In genomic region chr2:240013343-240013742, GRCh38 we compare ENCODE assay signal across 13 cellular contexts. TPM values are rescaled to one million over a fixed set of nuclear protein-coding genes. Genes with fewer than 3 reads are reported as not detected.
DNase-seq lines count a peak whose midpoint lies in the region; ATAC-seq, FAIRE-seq and TF ChIP-seq lines count a peak whose summit lies in the region.
"Had no signal": no experiment of that assay in that cellular context is flagged by ENCODE, and none has a peak within 500 bp of the region (broad histone marks: within the 10 kb centered on the region; RNA-seq: fewer than 3 reads in every experiment).

No MANE protein-coding gene starts in this region.

- H4K91ac ChIP-seq in H9 (ENCODE audit: insufficient read length, low read depth, low read length), result no peak overlapping the region

- H2BK20ac ChIP-seq in H9 (ENCODE audit: low read depth, low read length, poor library complexity, severe bottlenecking), result no peak overlapping the region

- no peak overlapping the region for H2AK5ac ChIP-seq in H9 (ENCODE audit: insufficient read length, low read length)

- POLR2A ChIA-PET in AG04450 (lab: Yijun Ruan, JAX), result interaction anchor here (0.9 kb wide), 1 partner anchor 12 kb away, joined by 3 read pairs; the partner anchor contains the start of gene NDUFA10

- TF ChIP-seq CTCF in AG04450 (IDR thresholded peaks at IDR 0.05; ENCODE audit: low read depth, low read length), result peak; percentile 50
- peak; percentile 37; the same call in 1 of the 3 replicates for TF ChIP-seq CTCF in H9 (conservative IDR thresholded peaks at IDR 0.05)

- no peaks in the 10 kb centered on the region for H3K23me2 ChIP-seq in H9 (ENCODE audit: insufficient read length, low read depth, low read length, poor library complexity, severe bottlenecking)

- H2AFZ ChIP-seq in H9 (ENCODE audit: low read length), result no peak overlapping the region

- H2BK12ac ChIP-seq in H9 (ENCODE audit: insufficient read length, low read depth, low read length), result no peak overlapping the region

- no peaks in the 10 kb centered on the region for H4K20me1 ChIP-seq in H9 (ENCODE audit: control insufficient read depth, insufficient read depth, insufficient read length)

- H3K27me3 Mint-ChIP-seq in H9 (ENCODE audit: low read depth), result no peaks in the 10 kb centered on the region

- no peaks in the 10 kb centered on the region for H3K9me3 Mint-ChIP-seq in H9
- H3K9me3 Mint-ChIP-seq: activated T-helper 1 cell treated with anti-CD3 and anti-CD28 coated beads, Interleukin-12 subunit alpha, Interleukin-12 subunit beta, Interleukin-2, Interleukin-4 antibody, amounts not matched to agents 30 ng/mL and 10 ng/mL and 1 ng/mL, durations not matched to agents 14 hours and 24 hours and 36 hours; T-helper 1 cell treated with Interleukin-12 subunit alpha and Interleukin-12 subunit beta and Interleukin-4 antibody, amounts not matched to agents 30 μg/mL and 1 μg/mL, for 36 hours had no signal

- no peak for ATAC-seq in HG03097 (IDR thresholded peaks at IDR 0.05; ENCODE audit: low FRiP score, unreplicated experiment)

- H2BK15ac ChIP-seq in H9 (ENCODE audit: low read depth, low read length), result no peak overlapping the region

- H3K27ac Mint-ChIP-seq in H9, result no peak overlapping the region
- H3K27ac Mint-ChIP-seq: activated T-helper 1 cell treated with anti-CD3 and anti-CD28 coated beads, Interleukin-12 subunit alpha, Interleukin-12 subunit beta, Interleukin-2, Interleukin-4 antibody, amounts not matched to agents 30 ng/mL and 10 ng/mL and 1 ng/mL, durations not matched to agents 14 hours and 24 hours and 36 hours; T-helper 1 cell treated with Interleukin-12 subunit alpha and Interleukin-12 subunit beta and Interleukin-4 antibody, amounts not matched to agents 30 μg/mL and 1 μg/mL, for 36 hours had no signal

- H3K79me2 ChIP-seq in H9 (ENCODE audit: insufficient read depth, low read length), result no peaks in the 10 kb centered on the region

- no peak overlapping the region for H3K4ac ChIP-seq in H9 (ENCODE audit: low read depth, low read length)

- H3K23ac ChIP-seq in H9 (ENCODE audit: insufficient read length, low read depth, low read length), result no peak overlapping the region

- H4K8ac ChIP-seq in H9 (replicated peaks; ENCODE audit: insufficient read length, low read depth, low read length), result no peak overlapping the region

- peaks cover 25 to 78% (median 60%) of the 10 kb centered on the region in 3 experiments for H3K36me3 Mint-ChIP-seq in H9 (ENCODE audit: insufficient read depth in 1 of 3, low read depth in 3 of 3)

- no peak overlapping the region for H3K14ac ChIP-seq in H9 (ENCODE audit: insufficient read depth, low read length)

- H3K56ac ChIP-seq in H9 (ENCODE audit: insufficient read length, low read depth, low read length), result no peak overlapping the region

- no peak overlapping the region for H3K4me3 Mint-ChIP-seq in H9
- H3K4me3 Mint-ChIP-seq: activated T-helper 1 cell treated with anti-CD3 and anti-CD28 coated beads, Interleukin-12 subunit alpha, Interleukin-12 subunit beta, Interleukin-2, Interleukin-4 antibody, amounts not matched to agents 30 ng/mL and 10 ng/mL and 1 ng/mL, durations not matched to agents 14 hours and 24 hours and 36 hours; T-helper 1 cell treated with Interleukin-12 subunit alpha and Interleukin-12 subunit beta and Interleukin-4 antibody, amounts not matched to agents 30 μg/mL and 1 μg/mL, for 36 hours had no signal

- no CpG with 5 or more reads among the region's 1 CpG for WGBS in H9 (ENCODE audit: extremely low coverage, insufficient read length, low lambda C conversion rate)

- H3K27ac ChIP-seq in AG04450 (ENCODE audit: low read depth, low read length) (no peak overlapping the region), H9 (ENCODE audit: insufficient read length, low read depth, low read length) (no peak overlapping the region)

- no peak overlapping the region for H4K5ac ChIP-seq in H9 (ENCODE audit: insufficient read length, low read depth, low read length)

- no peak overlapping the region for H3K9ac ChIP-seq in H9 (ENCODE audit: extremely low read depth, insufficient read length, low read length)

- peaks cover 3% of the 10 kb centered on the region for H3K79me1 ChIP-seq in H9 (ENCODE audit: insufficient read depth, low read depth, low read length, poor library complexity, severe bottlenecking)

- no peaks in the 10 kb centered on the region for H3K4me1 Mint-ChIP-seq in H9

- H3K4me3 ChIP-seq in AG04450 (ENCODE audit: low read depth, low read length), result no peak overlapping the region

- no peak overlapping the region for H2BK5ac ChIP-seq in H9 (ENCODE audit: insufficient read length, low read length)

- H3T11ph ChIP-seq in H9 (ENCODE audit: low read length), result no peak overlapping the region

- H2BK120ac ChIP-seq in H9 (ENCODE audit: low read depth, low read length, poor library complexity, severe bottlenecking), result no peak overlapping the region

- H3K4me2 ChIP-seq in H9 (ENCODE audit: insufficient read depth, insufficient read length, low read length), result no peak overlapping the region

- H3K18ac ChIP-seq in H9 (ENCODE audit: insufficient read length, low read depth, low read length), result no peak overlapping the region

- no peaks in the 10 kb centered on the region for H3K4me1 ChIP-seq in H9 (ENCODE audit: insufficient read depth, low read length)

- CTCF ChIA-PET in AG04450 (lab: Charles Lee), result interaction anchor here (1.4 to 2.2 kb wide), 3 partner anchors 8 to 130 kb away, joined by 4 to 18 read pairs (median 5); no protein-coding TSS in a partner anchor

- H3K9me3 ChIP-seq in AG04450 (ENCODE audit: control insufficient read depth, insufficient read depth, low read length) (no peaks in the 10 kb centered on the region), H9 (ENCODE audit: control insufficient read depth, low read depth, low read length) (no peaks in the 10 kb centered on the region)

- H3K27me3 ChIP-seq in AG04450 (ENCODE audit: control insufficient read depth, insufficient read depth, low read length) (no peaks in the 10 kb centered on the region), H9 (ENCODE audit: insufficient read depth, low read length) (no peaks in the 10 kb centered on the region)

- DNase-seq in AG04450 (ENCODE audit: low read depth, low spot score), result no peak
- no peak for DNase-seq in H9
- DNase-seq in hepatic stellate cell (ENCODE audit: low spot score), result peak; percentile 18
- no peak for DNase-seq in amniotic stem cell (lab: John Stamatoyannopoulos, UW)
- DNase-seq in T1000 (lab: John Stamatoyannopoulos, UW), result no peak
- DNase-seq in NCI-H2196 (lab: John Stamatoyannopoulos, UW; ENCODE audit: unreplicated experiment), result no peak
- DNase-seq: NCI-H1930, substantia nigra had no signal

- FAIRE-seq in TTC549 (lab: Jason Lieb, UNC), result peak; percentile 88

RNA-seq across cellular contexts. Expression of gene NDUFA10, which starts 11.8 kb away (rescaled TPM):
- polyA plus RNA-seq in AG04450 (2011; rRNA removed), result 103 and 114 TPM in 2 replicates
- polyA minus RNA-seq in AG04450 (2011; rRNA and poly(A)+ RNA removed), result 74.5 and 83.9 TPM in 2 replicates
- 91.8 and 95.9 TPM in 2 replicates for total RNA-seq in H9 (2021)

RNA-seq across cellular contexts. Expression of gene OR6B2, which starts 16.9 kb away (rescaled TPM):
- not detected in 2 replicates for polyA plus RNA-seq in AG04450 (2011; rRNA removed)
- polyA minus RNA-seq in AG04450 (2011; rRNA and poly(A)+ RNA removed), result not detected in 2 replicates
- not detected in 2 replicates for total RNA-seq in H9 (2021)
- total RNA-seq: activated T-helper 1 cell treated with anti-CD3 and anti-CD28 coated beads, Interleukin-12 subunit alpha, Interleukin-12 subunit beta, Interleukin-2, Interleukin-4 antibody, amounts not matched to agents 30 ng/mL and 10 ng/mL and 1 ng/mL, durations not matched to agents 14 hours and 24 hours and 36 hours; lung microvascular endothelial cell had no signal

RNA-seq across cellular contexts. Expression of gene OR6B3, which starts 40.0 kb away (rescaled TPM):
- polyA plus RNA-seq in AG04450 (2011; rRNA removed), result not detected in 2 replicates
- polyA minus RNA-seq in AG04450 (2011; rRNA and poly(A)+ RNA removed), result not detected in 2 replicates
- total RNA-seq in H9 (2021), result not detected in 2 replicates
- total RNA-seq: activated T-helper 1 cell treated with anti-CD3 and anti-CD28 coated beads, Interleukin-12 subunit alpha, Interleukin-12 subunit beta, Interleukin-2, Interleukin-4 antibody, amounts not matched to agents 30 ng/mL and 10 ng/mL and 1 ng/mL, durations not matched to agents 14 hours and 24 hours and 36 hours; lung microvascular endothelial cell had no signal
